In the genomic region with DNA sequence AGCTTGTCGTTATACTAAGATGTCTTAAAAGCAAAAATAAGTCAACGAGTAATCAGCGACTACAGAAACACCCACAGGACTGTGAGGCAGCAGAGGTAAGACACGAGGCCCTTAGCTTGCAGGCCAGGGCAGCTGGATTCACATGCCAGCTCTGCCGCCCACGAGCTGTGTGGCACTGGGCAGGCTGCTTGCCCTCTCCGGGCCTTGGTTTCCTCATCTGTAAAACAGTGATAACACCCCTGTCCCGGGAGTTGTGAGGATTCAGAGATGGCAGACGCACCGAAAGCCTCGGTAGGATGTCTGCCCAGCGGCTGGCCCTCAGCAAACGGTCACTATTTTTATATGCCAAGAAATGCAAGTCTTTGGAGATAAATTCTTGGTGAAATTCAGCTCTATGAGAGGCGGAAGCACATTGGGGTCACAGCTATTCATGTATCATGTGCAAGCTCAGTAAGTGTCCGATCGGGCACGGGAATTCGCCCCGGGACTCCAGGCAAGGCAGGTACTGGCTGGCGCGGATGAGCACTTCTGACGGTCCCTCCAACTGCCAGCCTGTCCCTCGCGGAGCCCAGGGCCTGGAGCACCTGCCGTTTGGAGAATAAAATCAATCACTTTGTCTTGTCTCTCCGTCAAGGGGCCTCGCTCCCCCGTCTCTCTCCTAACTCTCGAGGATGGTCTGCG, we compare ENCODE assay signal across 8 cellular contexts. TPM values are rescaled to one million over a fixed set of nuclear protein-coding genes. Genes with fewer than 3 reads are reported as not detected.
DNase-seq lines count a peak whose midpoint lies in the region; ATAC-seq, FAIRE-seq and TF ChIP-seq lines count a peak whose summit lies in the region.

No MANE protein-coding gene starts in this region.

- H3K36me3 ChIP-seq in PC-3 (ENCODE audit: low read depth, low read length) (peaks cover 13% of the 10 kb centered on the region), esophagus squamous epithelium (no peaks in the 10 kb centered on the region), pancreas (no peaks in the 10 kb centered on the region)

- DNase-seq in PC-3 (peak; percentile 37), esophagus squamous epithelium (lab: John Stamatoyannopoulos, UW) (no peak), pancreas (no peak), cortex of kidney (lab: John Stamatoyannopoulos, UW) (no peak), HuH-7 (ENCODE audit: low spot score) (no peak)

- 38 to 40% methylated on average over 15 to 16 of the region's 30 CpGs for WGBS in esophagus squamous epithelium, 2 donors
- 38 to 47% methylated on average over 30 of the region's 30 CpGs for WGBS in pancreas, 2 donors

- H2AFZ ChIP-seq in PC-3 (ENCODE audit: low read length) = no peak overlapping the region

- ATAC-seq in PC-3 = peak; percentile 6; the same call in 1 of the 2 replicates
- ATAC-seq in pancreas = peak in 1 of 4 donors; percentile 12
- no peak for ATAC-seq in HG02885 (IDR thresholded peaks at IDR 0.05; ENCODE audit: poor library complexity, unreplicated experiment)
- ATAC-seq in HG03460 (IDR thresholded peaks at IDR 0.05; ENCODE audit: unreplicated experiment) = no peak

- H3K27me3 ChIP-seq in PC-3 (ENCODE audit: low read length) (no peaks in the 10 kb centered on the region), esophagus squamous epithelium (no peaks in the 10 kb centered on the region), pancreas (no peaks in the 10 kb centered on the region)

- H3K9ac ChIP-seq in PC-3 (ENCODE audit: low read length) = peak overlapping the region; percentile 98

- no peak for TF ChIP-seq POLR2A in esophagus squamous epithelium (IDR thresholded peaks at IDR 0.05)

- no peak for FAIRE-seq in pancreas (lab: Jason Lieb, UNC)

- BruUV-seq in PC-3 (replicated peaks; lab: Mats Ljungman, UMichigan) = TSS peak; percentile 57

- H3K27ac ChIP-seq in PC-3 (ENCODE audit: low read length) = peak overlapping the region; percentile 49
- peak overlapping the region; percentile 79 to 91 (median 84) for H3K27ac ChIP-seq in esophagus squamous epithelium
- H3K27ac ChIP-seq in pancreas = peak overlapping the region in 1 of 4 donors; percentile 15

- intact Hi-C loops in PC-3 (cut with micrococcal nuclease) = loop anchor here (1.0 kb wide), 1 partner anchor 20 kb away; no protein-coding TSS in a partner anchor
- intact Hi-C loops in esophagus squamous epithelium (cut with DNase I) = no loop called here
- intact Hi-C loops in pancreas (cut with DNase I) = no loop called here

- TF ChIP-seq CTCF in PC-3 (conservative IDR thresholded peaks at IDR 0.05; ENCODE audit: low read depth, low read length) (no peak), esophagus squamous epithelium (IDR thresholded peaks at IDR 0.05) (no peak), pancreas (IDR thresholded peaks at IDR 0.05) (no peak)

- peaks cover 7% of the 10 kb centered on the region for H3F3A ChIP-seq in PC-3 (ENCODE audit: low read length, unreplicated experiment)

- CTCF ChIA-PET in PC-3 (lab: Charles Lee) = interaction anchor here (1.0 kb wide), 1 partner anchor 165 kb away, joined by 3 read pairs; no protein-coding TSS in a partner anchor

- H3K9me3 ChIP-seq in PC-3 (ENCODE audit: low read length) = no peaks in the 10 kb centered on the region
- no peaks in the 10 kb centered on the region for H3K9me3 ChIP-seq in esophagus squamous epithelium
- H3K9me3 ChIP-seq in pancreas = no peaks in the 10 kb centered on the region

- peaks cover 66% of the 10 kb centered on the region for H3K79me2 ChIP-seq in PC-3 (ENCODE audit: low read length)

- POLR2A ChIA-PET in PC-3 (lab: Charles Lee; ENCODE audit: unreplicated experiment) = interaction anchor here (0.5 to 1.7 kb wide), 5 partner anchors 12 to 267 kb away, joined by 4 to 6 read pairs (median 5); no protein-coding TSS in a partner anchor

- H3K4me3 ChIP-seq in GM08714 (ENCODE audit: low read length) (peak overlapping the region; percentile 77; the same call in 1 of the 2 replicates), PC-3 (ENCODE audit: low read length) (peak overlapping the region; percentile 76), esophagus squamous epithelium (peak overlapping the region; percentile 55 to 88 (median 77)), pancreas (peak overlapping the region; percentile 44 to 80 (median 64))

- H4K20me1 ChIP-seq in PC-3 (ENCODE audit: low read length) = peaks cover 49% of the 10 kb centered on the region

- peaks cover 60% of the 10 kb centered on the region for H3K4me1 ChIP-seq in PC-3 (ENCODE audit: insufficient read depth, low read length)
- peaks cover 35 to 84% (median 37%) of the 10 kb centered on the region in 3 donors for H3K4me1 ChIP-seq in esophagus squamous epithelium
- H3K4me1 ChIP-seq in pancreas = peaks cover 0 to 8% (median 2%) of the 10 kb centered on the region in 3 donors

- H3K4me2 ChIP-seq in PC-3 (ENCODE audit: low read length) = peak overlapping the region; percentile 93

- no peaks in the 10 kb centered on the region for H3K9me2 ChIP-seq in PC-3 (replicated peaks; ENCODE audit: low read length)

RNA-seq across cellular contexts. Expression of gene C2CD2, which starts 1.1 kb away (rescaled TPM):
- total RNA-seq in PC-3 (2014; rRNA removed) (50.4 and 81.4 TPM in 2 replicates), esophagus squamous epithelium (10 to 100 TPM; 13.6 to 21.2 (median 15.6) TPM), pancreas (10 to 100 TPM in 5 of 6 donors, 1 to 10 TPM in 1; 8.0 to 16.8 (median 12.4) TPM)
- 1 to 10 TPM; 7.9 to 8.6 TPM for polyA plus RNA-seq in pancreas

RNA-seq across cellular contexts. Expression of gene ZBTB21, which starts 57.5 kb away (rescaled TPM):
- total RNA-seq in PC-3 (2014; rRNA removed) = 8.1 and 9.2 TPM in 2 replicates
- 10 to 100 TPM in 1 of 4 donors, 1 to 10 TPM in 3; 5.9 to 10.3 (median 7.8) TPM for total RNA-seq in esophagus squamous epithelium
- total RNA-seq in pancreas = 1 to 10 TPM; 4.8 to 9.5 (median 8.0) TPM
- 1 to 10 TPM; 2.9 to 3.2 TPM for polyA plus RNA-seq in pancreas
